ENCODE assay signal across 1 cellular context in the genomic region with DNA sequence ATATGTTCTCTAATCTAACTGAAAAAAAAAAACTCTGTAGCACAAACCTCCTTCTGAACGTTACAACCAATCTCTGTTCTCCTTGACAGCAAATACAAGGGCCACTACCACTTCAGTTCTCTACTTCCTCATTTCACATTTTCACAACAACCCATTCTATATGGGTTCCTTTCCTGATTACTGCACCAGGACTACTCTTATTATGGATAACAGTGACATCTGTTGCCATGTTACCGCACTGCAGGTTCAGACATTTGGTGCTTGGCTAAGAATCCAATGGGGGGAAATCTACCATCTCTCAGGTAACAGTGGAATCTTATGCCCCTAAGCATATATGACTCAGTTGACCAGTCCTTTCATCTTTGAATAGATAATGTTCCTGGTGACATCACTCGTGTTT.
TF ChIP-seq lines count a peak whose summit lies in the region.

No MANE protein-coding gene starts in this region.

TF ChIP-seq in WTC11, 78 proteins besides CTCF, POLR2A, EP300 and RAD21 (continued from another document):
- TF ChIP-seq ARID4B (CRISPR knock-in tag; IDR thresholded peaks at IDR 0.05; ENCODE audit: borderline replicate concordance) (no peak), CBFB (CRISPR knock-in tag; IDR thresholded peaks at IDR 0.05; ENCODE audit: low read depth) (no peak)
